Comparison of ENCODE assay signal across 8 cellular contexts in the genomic region with DNA sequence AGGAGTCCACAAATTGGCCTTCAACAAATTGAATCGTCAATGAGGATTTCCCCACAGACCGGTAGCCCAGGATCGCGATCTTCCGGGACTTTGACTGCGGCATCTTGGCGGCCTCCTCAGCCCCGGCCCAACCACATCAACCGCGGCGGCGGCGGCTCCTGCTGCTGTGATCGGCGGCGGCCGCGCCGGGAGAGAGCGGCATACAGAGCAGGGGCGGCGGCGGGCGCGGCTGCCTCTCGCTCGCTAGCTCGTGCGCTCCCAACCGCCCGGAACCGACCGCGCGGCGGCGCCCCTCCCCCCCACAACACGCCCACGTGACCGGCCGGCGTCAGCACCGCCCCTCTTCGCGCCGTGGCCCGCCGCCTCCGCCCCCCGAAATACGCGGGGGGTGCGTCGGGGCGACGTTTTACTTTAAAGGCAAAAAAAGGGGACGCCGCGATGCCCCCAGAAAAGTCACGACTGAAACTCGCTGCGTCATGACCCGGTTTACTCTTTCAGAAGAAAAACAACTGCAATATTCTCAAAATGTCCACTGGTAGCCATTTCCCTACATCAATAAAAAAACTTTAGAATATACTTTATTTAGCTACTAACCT. TPM values are rescaled to one million over a fixed set of nuclear protein-coding genes. Genes with fewer than 3 reads are reported as not detected.
DNase-seq lines count a peak whose midpoint lies in the region; ATAC-seq and TF ChIP-seq lines count a peak whose summit lies in the region.
"Not testable (repeated sequence)": the region's sequence is repeated elsewhere in the genome, so short reads cannot be mapped to it uniquely, and the experiment has no call there.

No MANE protein-coding gene starts in this region.

- H3K9me3 Mint-ChIP-seq in activated naive CD4-positive, alpha-beta T cell treated with anti-CD3 and anti-CD28 coated beads, Interleukin-2, amount 10 ng/mL, durations not matched to agents 7 days and 5 days; mesothelial cell of epicardium: not testable (repeated sequence)

- DNase-seq in PC-9; activated naive CD4-positive, alpha-beta T cell treated with anti-CD3 and anti-CD28 coated beads, Interleukin-2, amount 10 ng/mL, durations not matched to agents 7 days and 5 days; esophagus squamous epithelium (lab: John Stamatoyannopoulos, UW); mesothelial cell of epicardium (ENCODE audit: low spot score in 2 of 2, unreplicated experiment in 2 of 2); stimulated activated naive CD8-positive, alpha-beta T cell treated with anti-CD3 and anti-CD28 coated beads, Interleukin-15, Interleukin-2, amounts not matched to agents 100 U/mL and 50 U/mL, for 24 hours: not testable (repeated sequence)

- BruUV-seq in PC-9 (replicated peaks; lab: Mats Ljungman, UMichigan): not testable (repeated sequence)

- CTCF ChIA-PET in PC-9 (lab: Charles Lee); activated naive CD4-positive, alpha-beta T cell treated with anti-CD3 and anti-CD28 coated beads, Interleukin-2, amount 10 ng/mL, durations not matched to agents 7 days and 5 days (lab: Charles Lee): not testable (repeated sequence)

- not testable (repeated sequence) for H3K4me1 Mint-ChIP-seq in activated naive CD4-positive, alpha-beta T cell treated with anti-CD3 and anti-CD28 coated beads, Interleukin-2, amount 10 ng/mL, durations not matched to agents 7 days and 5 days; mesothelial cell of epicardium

- not testable (repeated sequence) for H3K4me1 ChIP-seq in DOHH2 (ENCODE audit: control insufficient read depth, low read length); PC-9 (replicated peaks; ENCODE audit: insufficient read depth); esophagus squamous epithelium

- WGBS in esophagus squamous epithelium, 2 donors: 0% methylated on average over 2 to 4 of the region's 63 CpGs

- H3K79me2 ChIP-seq in DOHH2 (ENCODE audit: control insufficient read depth, low read length); PC-9 (ENCODE audit: low read depth): not testable (repeated sequence)

- H3K9me2 ChIP-seq in DOHH2 (replicated peaks; ENCODE audit: control insufficient read depth, low read length); PC-9 (ENCODE audit: insufficient read depth): not testable (repeated sequence)

- H3K4me3 Mint-ChIP-seq in activated naive CD4-positive, alpha-beta T cell treated with anti-CD3 and anti-CD28 coated beads, Interleukin-2, amount 10 ng/mL, durations not matched to agents 7 days and 5 days: peak overlapping the region; percentile 38
- peak overlapping the region; percentile 63 for H3K4me3 Mint-ChIP-seq in mesothelial cell of epicardium

- intact Hi-C loops in PC-9 (cut with micrococcal nuclease; ENCODE audit: unreplicated experiment); esophagus squamous epithelium (cut with DNase I): not testable (repeated sequence)

- H3K36me3 ChIP-seq in DOHH2 (ENCODE audit: control insufficient read depth, low read length); PC-9 (ENCODE audit: low read depth); esophagus squamous epithelium: not testable (repeated sequence)

- not testable (repeated sequence) for H4K20me1 ChIP-seq in DOHH2 (ENCODE audit: control insufficient read depth, insufficient read depth, low read depth, low read length); PC-9 (ENCODE audit: insufficient read depth)

- H3K27me3 ChIP-seq in DOHH2 (ENCODE audit: control insufficient read depth, low read length); PC-9 (ENCODE audit: insufficient read depth, low read depth); esophagus squamous epithelium: not testable (repeated sequence)

- POLR2A ChIA-PET in PC-9 (lab: Charles Lee; ENCODE audit: unreplicated experiment): not testable (repeated sequence)

- not testable (repeated sequence) for H3K36me3 Mint-ChIP-seq in activated naive CD4-positive, alpha-beta T cell treated with anti-CD3 and anti-CD28 coated beads, Interleukin-2, amount 10 ng/mL, durations not matched to agents 7 days and 5 days; mesothelial cell of epicardium

- TF ChIP-seq CTCF in DOHH2 (IDR thresholded peaks at IDR 0.05; ENCODE audit: low read depth, low read length, poor library complexity, severe bottlenecking); PC-9 (conservative IDR thresholded peaks at IDR 0.05); esophagus squamous epithelium (IDR thresholded peaks at IDR 0.05); mesothelial cell of epicardium (IDR thresholded peaks at IDR 0.05; ENCODE audit: unreplicated experiment): not testable (repeated sequence)

- peak; percentile 74 for ATAC-seq in GM21619 (IDR thresholded peaks at IDR 0.05; ENCODE audit: unreplicated experiment)
- ATAC-seq in HG03064 (IDR thresholded peaks at IDR 0.05; ENCODE audit: low read depth, unreplicated experiment): peak; percentile 56
- peak; percentile 87 for ATAC-seq in stimulated activated naive CD8-positive, alpha-beta T cell treated with anti-CD3 and anti-CD28 coated beads, Interleukin-15, Interleukin-2, amounts not matched to agents 100 U/mL and 50 U/mL, for 24 hours

- not testable (repeated sequence) for H3K27me3 Mint-ChIP-seq in activated naive CD4-positive, alpha-beta T cell treated with anti-CD3 and anti-CD28 coated beads, Interleukin-2, amount 10 ng/mL, durations not matched to agents 7 days and 5 days; mesothelial cell of epicardium (ENCODE audit: low read depth)

- H3K4me3 ChIP-seq in DOHH2 (ENCODE audit: low read length): peak overlapping the region; percentile 37; the same call in 1 of the 2 replicates
- peak overlapping the region; percentile 57; the same call in 1 of the 2 replicates for H3K4me3 ChIP-seq in PC-9
- H3K4me3 ChIP-seq in esophagus squamous epithelium: peak overlapping the region; percentile 19 to 60 (median 40)

- not testable (repeated sequence) for H3K9me3 ChIP-seq in DOHH2 (ENCODE audit: control insufficient read depth, insufficient read depth, low read length); PC-9 (ENCODE audit: insufficient read depth, low read depth); esophagus squamous epithelium

- not testable (repeated sequence) for H3K27ac Mint-ChIP-seq in activated naive CD4-positive, alpha-beta T cell treated with anti-CD3 and anti-CD28 coated beads, Interleukin-2, amount 10 ng/mL, durations not matched to agents 7 days and 5 days
- peak overlapping the region; percentile 69 for H3K27ac Mint-ChIP-seq in mesothelial cell of epicardium

- H2AFZ ChIP-seq in PC-9: peak overlapping the region; percentile 84

- not testable (repeated sequence) for TF ChIP-seq POLR2A in esophagus squamous epithelium (IDR thresholded peaks at IDR 0.05)

- H3F3A ChIP-seq in DOHH2 (ENCODE audit: control insufficient read depth, insufficient read depth); PC-9 (ENCODE audit: insufficient read depth, low read depth): not testable (repeated sequence)

- not testable (repeated sequence) for H3K27ac ChIP-seq in DOHH2 (ENCODE audit: low read depth, low read length)
- H3K27ac ChIP-seq in PC-9 (peak overlapping the region; percentile 23; the same call in 1 of the 2 replicates), esophagus squamous epithelium (peak overlapping the region in 3 of 4 donors; percentile 52 to 71 (median 68))

- H3K4me2 ChIP-seq in DOHH2 (ENCODE audit: low read length): not testable (repeated sequence)
- H3K4me2 ChIP-seq in PC-9: peak overlapping the region; percentile 61

RNA-seq across cellular contexts. Expression of gene SYT15, which starts 56.5 kb away (rescaled TPM):
- total RNA-seq in PC-9 (2021) (1.9 and 3.3 TPM in 2 replicates), esophagus squamous epithelium (1 to 10 TPM in 2 of 4 donors, under 1 TPM in 2; 0.31 to 2.7 (median 1.0) TPM), mesothelial cell of epicardium (3.0 to 4.0 TPM (median 3.3 TPM) in 3 replicates)
